Comparison of ENCODE assay signal across 15 cellular contexts in the genomic region with DNA sequence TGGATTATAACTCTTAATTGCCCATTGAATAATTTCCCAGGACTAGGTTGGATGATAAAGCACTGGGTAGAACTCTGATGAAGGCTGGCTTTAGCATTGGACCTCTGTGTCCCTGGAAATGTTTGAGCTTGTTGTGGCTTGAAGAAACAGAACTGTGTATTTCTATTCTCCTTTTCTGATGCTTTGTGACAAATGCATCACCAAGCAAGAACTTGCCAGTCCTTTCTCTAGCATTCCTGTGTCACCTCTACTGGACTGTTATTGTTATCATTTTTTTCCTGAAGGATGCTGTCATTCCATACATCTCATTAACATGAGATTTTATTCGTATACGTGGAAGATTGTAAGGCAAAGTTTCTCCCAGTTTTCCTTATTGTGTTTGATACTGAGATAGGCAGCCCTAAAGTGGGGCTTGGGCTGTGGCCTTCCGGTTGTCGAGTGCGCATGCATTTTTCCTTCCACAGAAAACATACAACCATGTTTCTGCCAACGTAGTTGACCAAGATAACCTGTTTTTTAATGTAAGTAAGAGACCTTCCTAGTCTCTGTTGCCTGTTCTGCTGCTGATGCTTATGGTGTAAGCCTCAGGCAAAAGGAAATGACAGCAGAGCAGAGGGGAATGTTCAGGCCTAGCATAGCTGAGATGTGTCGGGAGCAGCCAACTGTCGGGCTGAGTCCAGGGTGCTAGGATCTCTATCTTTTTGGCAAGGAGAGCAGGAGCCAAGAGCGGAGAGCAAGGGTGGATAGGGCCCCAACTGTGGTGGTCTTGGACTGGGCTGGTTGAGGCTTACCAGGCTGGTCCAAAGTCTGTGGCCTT. TPM values are rescaled to one million over a fixed set of nuclear protein-coding genes. Genes with fewer than 3 reads are reported as not detected.
A peak's percentile ranks its signal among the peaks of the same experiment; 100 is the strongest.
DNase-seq lines count a peak whose midpoint lies in the region; ATAC-seq and TF ChIP-seq lines count a peak whose summit lies in the region.
"Had no signal": no experiment of that assay in that cellular context is flagged by ENCODE, and none has a peak within 500 bp of the region (broad histone marks: within the 10 kb centered on the region; RNA-seq: fewer than 3 reads in every experiment).

No MANE protein-coding gene starts in this region.

- H3K4me3 ChIP-seq in ascending aorta, result peak overlapping the region in 1 of 2 donors; percentile 77
- H3K4me3 ChIP-seq in psoas muscle, result peak overlapping the region; percentile 34
- no peak overlapping the region for H3K4me3 ChIP-seq in HAP-1
- H3K4me3 ChIP-seq in right lobe of liver, result no peak overlapping the region

- H3K27ac ChIP-seq in ascending aorta, result peak overlapping the region; percentile 64 to 67
- H3K27ac ChIP-seq in psoas muscle, result no peak overlapping the region
- no peak overlapping the region for H3K27ac ChIP-seq in right lobe of liver

- peak in 9 of 14 donors; percentile 7 to 79 (median 31) for DNase-seq in C1 segment of cervical spinal cord (lab: John Stamatoyannopoulos, UW)
- DNase-seq in ascending aorta (ENCODE audit: low spot score in 2 of 2), result no peak
- DNase-seq in islet precursor cell, result peak; percentile 75
- no peak for DNase-seq in psoas muscle
- no peak for DNase-seq in HAP-1 (ENCODE audit: low spot score in 2 of 2)
- no peak for DNase-seq in right lobe of liver
- no peak for DNase-seq in NK-92 (lab: John Stamatoyannopoulos, UW; ENCODE audit: unreplicated experiment)
- no peak for DNase-seq in EL
- DNase-seq: activated CD4-positive, alpha-beta T cell treated with anti-CD3 and anti-CD28 coated beads for 4 hours; amniotic stem cell; effector memory CD4-positive, alpha-beta T cell; NCI-H2081 treated with DMSO at 0.1 percent for 48 hours; NCI-H82; retina; stimulated activated naive CD8-positive, alpha-beta T cell treated with anti-CD3 and anti-CD28 coated beads, Interleukin-15, Interleukin-2, amounts not matched to agents 100 U/mL and 50 U/mL, for 24 hours had no signal

- H3K9me3 ChIP-seq in ascending aorta, result no peaks in the 10 kb centered on the region
- no peaks in the 10 kb centered on the region for H3K9me3 ChIP-seq in psoas muscle
- no peaks in the 10 kb centered on the region for H3K9me3 ChIP-seq in HAP-1
- no peaks in the 10 kb centered on the region for H3K9me3 ChIP-seq in right lobe of liver

- WGBS in psoas muscle, 3 donors, result 83 to 90% (median 89%) methylated on average over 9 of the region's 9 CpGs
- WGBS in right lobe of liver (ENCODE audit: insufficient coverage, low coverage, low lambda C conversion rate, missing lambda C conversion rate), result 73% methylated on average over 9 of the region's 9 CpGs

- intact Hi-C loops in ascending aorta (cut with DNase I) (loop anchor here (5.0 kb wide), 1 partner anchor 180 kb away; no protein-coding TSS in a partner anchor), psoas muscle (cut with DNase I) (loop anchor here in 1 of 2 donors (10.0 kb wide), 1 partner anchor 953 kb away; no protein-coding TSS in a partner anchor), right lobe of liver (cut with DNase I) (no loop called here)

- H3K4me1 ChIP-seq in ascending aorta (no peaks in the 10 kb centered on the region), psoas muscle (peaks cover 5% of the 10 kb centered on the region), HAP-1 (no peaks in the 10 kb centered on the region), right lobe of liver (peaks cover 0 to 25% (median 0%) of the 10 kb centered on the region in 4 donors)

- no peaks in the 10 kb centered on the region for H3K36me3 ChIP-seq in ascending aorta
- no peaks in the 10 kb centered on the region for H3K36me3 ChIP-seq in psoas muscle (ENCODE audit: insufficient read depth in 1 of 2, low read depth in 1 of 2)
- H3K36me3 ChIP-seq in HAP-1 (replicated peaks), result no peaks in the 10 kb centered on the region
- no peaks in the 10 kb centered on the region for H3K36me3 ChIP-seq in right lobe of liver

- no peak for TF ChIP-seq POLR2A in right lobe of liver (IDR thresholded peaks at IDR 0.05)

- in situ Hi-C loops in HAP-1 (cut with MboI; ENCODE audit: low sequenced_read_pairs), result loop anchor here (25.0 kb wide), 1 partner anchor 740 kb away; no protein-coding TSS in a partner anchor

- TF ChIP-seq CTCF in ascending aorta (IDR thresholded peaks at IDR 0.05) (no peak), psoas muscle (IDR thresholded peaks at IDR 0.05) (no peak), right lobe of liver (IDR thresholded peaks at IDR 0.05) (no peak)

- no peak for ATAC-seq in psoas muscle
- ATAC-seq in right lobe of liver, result no peak
- ATAC-seq: stimulated activated naive CD8-positive, alpha-beta T cell treated with anti-CD3 and anti-CD28 coated beads, Interleukin-15, Interleukin-2, amounts not matched to agents 100 U/mL and 50 U/mL, for 24 hours had no signal

- H3K27me3 ChIP-seq in ascending aorta (no peaks in the 10 kb centered on the region), psoas muscle (ENCODE audit: insufficient read depth in 3 of 3, low read length in 2 of 3) (peaks cover 2 to 52% (median 3%) of the 10 kb centered on the region in 3 donors), HAP-1 (ENCODE audit: low read depth) (peaks cover 52% of the 10 kb centered on the region), right lobe of liver (peaks cover 4 to 6% of the 10 kb centered on the region in 2 donors)

RNA-seq across cellular contexts. Expression of a gene that starts 2.3 kb away (rescaled TPM):
- total RNA-seq in ascending aorta (23.8 TPM), psoas muscle (1 to 10 TPM; 1.1 to 3.6 (median 1.4) TPM), right lobe of liver (under 1 TPM; 0.18 to 0.49 (median 0.30) TPM)
- polyA plus RNA-seq in psoas muscle, result 1 to 10 TPM in 1 of 3 donors, under 1 TPM in 2; 0.46 to 1.4 (median 0.65) TPM

Comparison
In these comparisons a context has a peak if more than half of its experiments do, and no peak if none do; other contexts are left out.
1. DNase-seq: peak in C1 segment of cervical spinal cord (9 of 14) and islet precursor cell (single experiment); none in ascending aorta (0 of 2), psoas muscle (0 of 2), HAP-1 (0 of 2), right lobe of liver (0 of 3), NK-92 (single experiment) and EL (single experiment).
2. H3K27ac ChIP-seq: peak in ascending aorta (2 of 2); none in psoas muscle (single experiment) and right lobe of liver (0 of 3).